9 cellular contexts compared by ENCODE assay signal in the genomic region with DNA sequence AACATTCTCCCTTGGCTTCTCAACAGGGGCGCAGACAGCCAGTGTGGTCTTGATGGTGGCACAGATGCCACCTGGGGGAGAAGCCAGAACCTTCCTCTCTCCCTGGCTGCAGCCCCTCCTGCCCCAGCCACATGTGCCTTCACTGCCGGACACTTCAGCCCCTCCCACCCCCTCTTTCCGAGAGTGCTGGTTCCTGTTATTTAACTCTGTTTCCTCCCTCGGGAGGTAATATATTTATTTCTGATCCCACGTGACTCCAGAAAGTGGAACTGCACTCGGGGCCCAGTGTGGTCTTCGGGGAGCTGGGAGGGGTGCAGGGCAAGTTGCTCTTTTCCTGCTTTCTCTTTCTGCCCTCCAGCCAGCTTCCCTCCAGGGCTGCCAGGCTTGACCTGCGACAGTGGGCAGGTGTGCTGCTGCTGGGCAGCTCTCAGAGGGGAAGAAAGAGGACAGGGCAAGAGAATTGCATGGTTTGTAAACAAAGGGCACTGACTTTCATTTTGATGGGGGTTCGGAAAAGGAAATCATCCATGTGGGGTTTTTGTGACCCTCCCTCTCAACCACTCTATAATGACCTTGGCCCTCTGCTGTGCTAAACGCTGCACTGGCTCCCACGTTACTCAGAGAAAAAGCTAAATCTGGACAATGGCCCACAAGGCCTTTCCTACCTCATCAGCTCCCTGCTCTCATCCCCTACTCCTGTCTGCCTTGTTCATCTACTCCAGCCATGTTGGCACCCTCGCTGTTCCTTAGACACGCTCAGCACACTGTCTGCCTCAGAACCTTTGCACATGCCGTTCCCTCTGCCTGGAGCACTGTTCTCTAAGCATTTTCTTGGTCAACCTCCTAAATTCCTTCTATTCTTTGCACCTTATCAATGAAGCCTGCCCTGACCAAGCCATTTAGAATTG. TPM values are rescaled to one million over a fixed set of nuclear protein-coding genes. Genes with fewer than 3 reads are reported as not detected.
A peak's percentile ranks its signal among the peaks of the same experiment; 100 is the strongest.
DNase-seq lines count a peak whose midpoint lies in the region; ATAC-seq, FAIRE-seq and TF ChIP-seq lines count a peak whose summit lies in the region.
"Had no signal": no experiment of that assay in that cellular context is flagged by ENCODE, and none has a peak within 500 bp of the region (broad histone marks: within the 10 kb centered on the region; RNA-seq: fewer than 3 reads in every experiment).

No MANE protein-coding gene starts in this region.

- H3K14ac ChIP-seq in H1 (ENCODE audit: insufficient read length), result no peak overlapping the region

- no peaks in the 10 kb centered on the region for H3K27me3 ChIP-seq in H1 (replicated peaks in 1 of 4; ENCODE audit: control insufficient read depth in 3 of 4, extremely low read depth in 1 of 4, insufficient read depth in 3 of 4, low read length in 3 of 4)

- no peaks in the 10 kb centered on the region for H3K9me3 ChIP-seq in H1 (ENCODE audit: insufficient read depth in 2 of 2, low read depth in 1 of 2, low read length in 1 of 2)

- H2BK20ac ChIP-seq in H1 (ENCODE audit: low read length), result no peak overlapping the region

- H3K36me3 Mint-ChIP-seq in activated CD8-positive, alpha-beta T cell treated with anti-CD3 and anti-CD28 coated beads, Interleukin-2, amount 10 ng/mL, durations not matched to agents 7 days and 5 days (ENCODE audit: low read depth), result no peaks in the 10 kb centered on the region
- H3K36me3 Mint-ChIP-seq in activated CD8-positive, alpha-beta T cell treated with anti-CD3 and anti-CD28 coated beads for 36 hours (ENCODE audit: low read depth), result no peaks in the 10 kb centered on the region
- no peaks in the 10 kb centered on the region for H3K36me3 Mint-ChIP-seq in stimulated activated memory B cell treated with anti-CD40 and anti-IgM and Interleukin-4, amounts not matched to agents 10 μg/mL and 1 μg/mL and 100 μg/mL, for 72 hours

- TF ChIP-seq POLR2A in H1 (IDR thresholded peaks at IDR 0.05; ENCODE audit: control extremely low read depth in 1 of 2, low read depth in 2 of 2, low read length in 2 of 2), result no peak

- H4K20me1 ChIP-seq in H1 (replicated peaks in 1 of 2; ENCODE audit: control insufficient read depth in 1 of 2, insufficient read depth in 2 of 2, low read length in 2 of 2), result no peaks in the 10 kb centered on the region

- H3K4me3 Mint-ChIP-seq in activated CD8-positive, alpha-beta T cell treated with anti-CD3 and anti-CD28 coated beads, Interleukin-2, amount 10 ng/mL, durations not matched to agents 7 days and 5 days, result peak overlapping the region; percentile 61
- no peak overlapping the region for H3K4me3 Mint-ChIP-seq in activated CD8-positive, alpha-beta T cell treated with anti-CD3 and anti-CD28 coated beads for 36 hours
- peak overlapping the region; percentile 56 for H3K4me3 Mint-ChIP-seq in stimulated activated memory B cell treated with anti-CD40 and anti-IgM and Interleukin-4, amounts not matched to agents 10 μg/mL and 1 μg/mL and 100 μg/mL, for 72 hours

- H2BK5ac ChIP-seq in H1 (ENCODE audit: low read depth, low read length), result no peak overlapping the region

- H3K23ac ChIP-seq in H1 (ENCODE audit: insufficient read length), result no peak overlapping the region

- H3K36me3 ChIP-seq in H1 (ENCODE audit: control insufficient read depth in 2 of 4, insufficient read depth in 4 of 4, low read length in 3 of 4), result no peaks in the 10 kb centered on the region

- 84% methylated on average over 14 of the region's 14 CpGs; no CpG with 5 or more reads in 1 of the 2 experiments for whole genome bisulfite sequencing in H1 (ENCODE audit: extremely low coverage in 1 of 2, insufficient coverage in 1 of 2, insufficient read length in 1 of 2, insufficient replicate concordance in 2 of 2, low coverage in 1 of 2, low lambda C conversion rate in 2 of 2, missing lambda C conversion rate in 1 of 2), 2 experiments

- no peaks in the 10 kb centered on the region for H3K79me1 ChIP-seq in H1 (ENCODE audit: low read depth, low read length)

- CTCF ChIA-PET in activated CD8-positive, alpha-beta T cell treated with anti-CD3 and anti-CD28 coated beads, Interleukin-2, amount 10 ng/mL, durations not matched to agents 7 days and 5 days (lab: Charles Lee), result interaction anchor here (0.7 to 2.7 kb wide), 3 partner anchors 9 to 98 kb away, joined by 3 to 6 read pairs (median 6); no protein-coding TSS in a partner anchor
- CTCF ChIA-PET in activated CD8-positive, alpha-beta T cell treated with anti-CD3 and anti-CD28 coated beads for 36 hours (lab: Charles Lee), result no interaction called here
- CTCF ChIA-PET in H1 (lab: Charles Lee; ENCODE audit: partially characterized antibody), result interaction anchor here (0.7 kb wide), 2 partner anchors 11 to 32 kb away, joined by 3 to 5 read pairs; no protein-coding TSS in a partner anchor

- H3K23me2 ChIP-seq in H1 (ENCODE audit: low read depth, low read length), result no peaks in the 10 kb centered on the region; the same call in 1 of the 2 replicates

- DNase-seq in activated CD8-positive, alpha-beta T cell treated with anti-CD3 and anti-CD28 coated beads, Interleukin-2, amount 10 ng/mL, durations not matched to agents 7 days and 5 days, result no peak
- no peak for DNase-seq in activated CD8-positive, alpha-beta T cell treated with anti-CD3 and anti-CD28 coated beads for 36 hours
- DNase-seq in H1 (ENCODE audit: low read depth in 1 of 2, low spot score in 2 of 2) (no peak), ecto neural progenitor cell (ENCODE audit: low spot score) (no peak), DMS53 treated with DMSO at 0.1 percent for 48 hours (lab: John Stamatoyannopoulos, UW; ENCODE audit: unreplicated experiment) (no peak), NCI-H510A (lab: John Stamatoyannopoulos, UW) (no peak)

- H2AFZ ChIP-seq in H1 (ENCODE audit: low read length), result no peak overlapping the region

- no peak overlapping the region for H3K18ac ChIP-seq in H1 (ENCODE audit: extremely low read depth, low read length)

- H3K27me3 Mint-ChIP-seq in activated CD8-positive, alpha-beta T cell treated with anti-CD3 and anti-CD28 coated beads, Interleukin-2, amount 10 ng/mL, durations not matched to agents 7 days and 5 days (ENCODE audit: low read depth), result peaks cover 22% of the 10 kb centered on the region
- peaks cover 15% of the 10 kb centered on the region for H3K27me3 Mint-ChIP-seq in activated CD8-positive, alpha-beta T cell treated with anti-CD3 and anti-CD28 coated beads for 36 hours
- no peaks in the 10 kb centered on the region for H3K27me3 Mint-ChIP-seq in stimulated activated memory B cell treated with anti-CD40 and anti-IgM and Interleukin-4, amounts not matched to agents 10 μg/mL and 1 μg/mL and 100 μg/mL, for 72 hours

- H3K4me1 ChIP-seq in H1 (replicated peaks in 1 of 4; ENCODE audit: control insufficient read depth in 3 of 4, insufficient read depth in 4 of 4, low read length in 3 of 4), result peaks cover 0 to 2% (median 0%) of the 10 kb centered on the region in 4 experiments; a peak in 1 of 7 replicates

- intact Hi-C loops in activated CD8-positive, alpha-beta T cell treated with anti-CD3 and anti-CD28 coated beads for 36 hours (cut with micrococcal nuclease), result no loop called here

- no peak for FAIRE-seq in H1 (lab: Jason Lieb, UNC)

- H2BK15ac ChIP-seq in H1 (ENCODE audit: low read length), result peak overlapping the region; percentile 81; the same call in 1 of the 2 replicates

- H3K4me3 ChIP-seq in H1 (ENCODE audit: extremely low read depth in 1 of 4, insufficient read depth in 2 of 4, low read depth in 3 of 4, low read length in 4 of 4), result no peak overlapping the region

- H4K91ac ChIP-seq in H1 (replicated peaks; ENCODE audit: insufficient read length, low read length), result no peak overlapping the region

- no peak overlapping the region for H3K27ac ChIP-seq in H1 (ENCODE audit: low read depth, low read length)
- H3K27ac ChIP-seq: VCaP had no signal

- H3K56ac ChIP-seq in H1 (replicated peaks; ENCODE audit: insufficient read length, low read depth, low read length), result no peak overlapping the region

- H4K5ac ChIP-seq in H1 (ENCODE audit: insufficient read length, low read depth, low read length), result no peak overlapping the region

- TF ChIP-seq RAD21 in H1 (IDR thresholded peaks at IDR 0.05 in 1 of 2, conservative IDR thresholded peaks at IDR 0.05 in 1 of 2; ENCODE audit: low read depth in 2 of 2, low read length in 2 of 2), result no peak

- no peak overlapping the region for H3K4me2 ChIP-seq in H1 (ENCODE audit: insufficient read depth in 1 of 2, low read depth in 2 of 2, low read length in 2 of 2)

- POLR2A ChIA-PET in activated CD8-positive, alpha-beta T cell treated with anti-CD3 and anti-CD28 coated beads, Interleukin-2, amount 10 ng/mL, durations not matched to agents 7 days and 5 days (lab: Charles Lee), result interaction anchor here (0.9 kb wide), 1 partner anchor 10 kb away, joined by 3 read pairs; no protein-coding TSS in a partner anchor
- POLR2A ChIA-PET in activated CD8-positive, alpha-beta T cell treated with anti-CD3 and anti-CD28 coated beads for 36 hours (lab: Charles Lee), result no interaction called here
- POLR2A ChIA-PET in H1 (lab: Charles Lee; ENCODE audit: partially characterized antibody), result interaction anchor here (1.2 kb wide), 1 partner anchor 10 kb away, joined by 4 read pairs; no protein-coding TSS in a partner anchor

- no peak overlapping the region for H3K4ac ChIP-seq in H1 (replicated peaks; ENCODE audit: insufficient read length, low read depth, low read length)

- TF ChIP-seq EP300 in H1 (IDR thresholded peaks at IDR 0.05; ENCODE audit: borderline replicate concordance in 1 of 2, low read depth in 2 of 2, low read length in 2 of 2), result no peak

- H3K27ac Mint-ChIP-seq in activated CD8-positive, alpha-beta T cell treated with anti-CD3 and anti-CD28 coated beads, Interleukin-2, amount 10 ng/mL, durations not matched to agents 7 days and 5 days, result peak overlapping the region; percentile 76
- no peak overlapping the region for H3K27ac Mint-ChIP-seq in activated CD8-positive, alpha-beta T cell treated with anti-CD3 and anti-CD28 coated beads for 36 hours
- peak overlapping the region; percentile 86 for H3K27ac Mint-ChIP-seq in stimulated activated memory B cell treated with anti-CD40 and anti-IgM and Interleukin-4, amounts not matched to agents 10 μg/mL and 1 μg/mL and 100 μg/mL, for 72 hours

- H4K8ac ChIP-seq in H1 (ENCODE audit: extremely low read depth, insufficient read depth, low read length), result no peak overlapping the region

- TF ChIP-seq CTCF in activated CD8-positive, alpha-beta T cell treated with anti-CD3 and anti-CD28 coated beads for 36 hours (IDR thresholded peaks at IDR 0.05), result no peak
- no peak for TF ChIP-seq CTCF in H1 (IDR thresholded peaks at IDR 0.05; ENCODE audit: control extremely low read depth in 1 of 3, insufficient read depth in 1 of 3, low read depth in 1 of 3, low read length in 3 of 3)

- H3K9ac ChIP-seq in H1 (replicated peaks in 1 of 4; ENCODE audit: extremely low read depth in 1 of 4, low read depth in 3 of 4, low read length in 3 of 4), result no peak overlapping the region

- peaks cover 61% of the 10 kb centered on the region for H3K4me1 Mint-ChIP-seq in activated CD8-positive, alpha-beta T cell treated with anti-CD3 and anti-CD28 coated beads, Interleukin-2, amount 10 ng/mL, durations not matched to agents 7 days and 5 days (ENCODE audit: low read depth)
- peaks cover 36% of the 10 kb centered on the region for H3K4me1 Mint-ChIP-seq in activated CD8-positive, alpha-beta T cell treated with anti-CD3 and anti-CD28 coated beads for 36 hours (ENCODE audit: low read depth)
- H3K4me1 Mint-ChIP-seq in stimulated activated memory B cell treated with anti-CD40 and anti-IgM and Interleukin-4, amounts not matched to agents 10 μg/mL and 1 μg/mL and 100 μg/mL, for 72 hours, result peaks cover 86% of the 10 kb centered on the region

- no peaks in the 10 kb centered on the region for H3K79me2 ChIP-seq in H1 (ENCODE audit: control insufficient read depth in 1 of 2, insufficient read depth in 2 of 2, low read length in 2 of 2)

- no peaks in the 10 kb centered on the region for H3K9me3 Mint-ChIP-seq in activated CD8-positive, alpha-beta T cell treated with anti-CD3 and anti-CD28 coated beads, Interleukin-2, amount 10 ng/mL, durations not matched to agents 7 days and 5 days (ENCODE audit: insufficient read depth)
- H3K9me3 Mint-ChIP-seq in activated CD8-positive, alpha-beta T cell treated with anti-CD3 and anti-CD28 coated beads for 36 hours, result no peaks in the 10 kb centered on the region
- no peaks in the 10 kb centered on the region for H3K9me3 Mint-ChIP-seq in stimulated activated memory B cell treated with anti-CD40 and anti-IgM and Interleukin-4, amounts not matched to agents 10 μg/mL and 1 μg/mL and 100 μg/mL, for 72 hours

- no peak overlapping the region for H2BK120ac ChIP-seq in H1 (replicated peaks; ENCODE audit: low read depth, low read length)

- no peak overlapping the region for H2AK5ac ChIP-seq in H1 (ENCODE audit: low read depth, low read length)

- no peak overlapping the region for H2BK12ac ChIP-seq in H1 (ENCODE audit: low read depth, low read length)

- ATAC-seq in activated CD8-positive, alpha-beta T cell treated with anti-CD3 and anti-CD28 coated beads, Interleukin-2, amount 10 ng/mL, durations not matched to agents 7 days and 5 days, result no peak
- ATAC-seq in activated CD8-positive, alpha-beta T cell treated with anti-CD3 and anti-CD28 coated beads for 36 hours, result no peak
- ATAC-seq in HG03457 (IDR thresholded peaks at IDR 0.05; ENCODE audit: unreplicated experiment), result peak; percentile 32
- peak; percentile 85 for ATAC-seq in stimulated activated memory B cell treated with anti-CD40 and anti-IgM and Interleukin-4, amounts not matched to agents 10 μg/mL and 1 μg/mL and 100 μg/mL, for 72 hours

RNA-seq across cellular contexts. Expression of gene CIITA, which starts 8.2 kb away (rescaled TPM):
- total RNA-seq in activated CD8-positive, alpha-beta T cell treated with anti-CD3 and anti-CD28 coated beads, Interleukin-2, amount 10 ng/mL, durations not matched to agents 7 days and 5 days, result 10 to 100 TPM; 23.3 to 23.6 TPM
- total RNA-seq in activated CD8-positive, alpha-beta T cell treated with anti-CD3 and anti-CD28 coated beads for 36 hours, result 1 to 10 TPM; 4.4 to 5.3 TPM
- 0.06 and 0.07 TPM in 2 replicates for total RNA-seq in H1 (2021; fragmentation: NEBNext Ultra II Directional; extraction: Animal tissue kit (Norgen Biotek cat#: 25700))
- polyA plus RNA-seq in H1 (2011; rRNA removed), result 0.16 and 0.17 TPM in 2 replicates
- polyA plus RNA-seq in H1 (2011; cell fraction: cytosol; rRNA removed), result 0.14 TPM
- polyA plus RNA-seq in H1 (2011; cell fraction: nucleus; rRNA removed), result 0.44 TPM
- polyA plus RNA-seq in H1 (2012, experiment 1 of 2), result 0.13 to 0.37 TPM (median 0.29 TPM) in 4 replicates
- 0.14 TPM for polyA plus RNA-seq in H1 (2012, experiment 2 of 2)
- polyA plus RNA-seq in H1 (2013, experiment 1 of 2), result 0.02 TPM
- polyA plus RNA-seq in H1 (2013, experiment 2 of 2), result 0.04 TPM
- polyA minus RNA-seq in H1 (2011; rRNA and poly(A)+ RNA removed), result 0.05 and 0.09 TPM in 2 replicates
- polyA minus RNA-seq in H1 (2011; cell fraction: cytosol; rRNA and poly(A)+ RNA removed), result not detected
- not detected for polyA minus RNA-seq in H1 (2011; cell fraction: nucleus; rRNA and poly(A)+ RNA removed)

RNA-seq across cellular contexts. Expression of gene TVP23A, which starts 50.2 kb away (rescaled TPM):
- total RNA-seq in activated CD8-positive, alpha-beta T cell treated with anti-CD3 and anti-CD28 coated beads, Interleukin-2, amount 10 ng/mL, durations not matched to agents 7 days and 5 days, result not detected
- total RNA-seq in activated CD8-positive, alpha-beta T cell treated with anti-CD3 and anti-CD28 coated beads for 36 hours, result not detected
- total RNA-seq in H1 (2021; fragmentation: NEBNext Ultra II Directional; extraction: Animal tissue kit (Norgen Biotek cat#: 25700)), result 3.1 and 3.2 TPM in 2 replicates
- 2.2 TPM in 2 replicates for polyA plus RNA-seq in H1 (2011; rRNA removed)
- polyA plus RNA-seq in H1 (2011; cell fraction: cytosol; rRNA removed), result 1.8 TPM
- 1.9 TPM for polyA plus RNA-seq in H1 (2011; cell fraction: nucleus; rRNA removed)
- 1.9 to 3.6 TPM (median 2.1 TPM) in 4 replicates for polyA plus RNA-seq in H1 (2012, experiment 1 of 2)
- 1.8 TPM for polyA plus RNA-seq in H1 (2012, experiment 2 of 2)
- 2.0 TPM for polyA plus RNA-seq in H1 (2013, experiment 1 of 2)
- 1.5 TPM for polyA plus RNA-seq in H1 (2013, experiment 2 of 2)
- polyA minus RNA-seq in H1 (2011; rRNA and poly(A)+ RNA removed), result 2.4 TPM in 2 replicates
- polyA minus RNA-seq in H1 (2011; cell fraction: cytosol; rRNA and poly(A)+ RNA removed), result 1.3 TPM
- polyA minus RNA-seq in H1 (2011; cell fraction: nucleus; rRNA and poly(A)+ RNA removed), result 1.9 TPM

Comparison
In these comparisons a context has a peak if more than half of its experiments do, and no peak if none do; other contexts are left out.
1. ATAC-seq: peak in HG03457 (single experiment) and stimulated activated memory B cell treated with anti-CD40 and anti-IgM and Interleukin-4, amounts not matched to agents 10 μg/mL and 1 μg/mL and 100 μg/mL, for 72 hours (single experiment); none in activated CD8-positive, alpha-beta T cell treated with anti-CD3 and anti-CD28 coated beads, Interleukin-2, amount 10 ng/mL, durations not matched to agents 7 days and 5 days (single experiment) and activated CD8-positive, alpha-beta T cell treated with anti-CD3 and anti-CD28 coated beads for 36 hours (single experiment).